Comparison of ENCODE assay signal across 8 cellular contexts in genomic region chr1:6613361-6614018, GRCh38.
DNase-seq lines count a peak whose midpoint lies in the region; ATAC-seq and TF ChIP-seq lines count a peak whose summit lies in the region.

Gene PHF13 (plus strand): TSS chr1:6613731. CDS start chr1:6614067, 336 bp downstream.

- DNase-seq in AG10803 (ENCODE audit: low read depth): peak; percentile 99
- peak; percentile 99 to 100 for DNase-seq in NCI-H446 (lab: John Stamatoyannopoulos, UW)
- peak; percentile 99 for DNase-seq in activated CD4-positive, CD25-positive, alpha-beta regulatory T cell treated with anti-CD3 and anti-CD28 coated beads, Interleukin-2, amount 50 U/mL, for 16 hours (ENCODE audit: low read depth, low spot score)
- DNase-seq in central memory CD4-positive, alpha-beta T cell: peak; percentile 99
- DNase-seq in iris pigment epithelial cell (ENCODE audit: low read depth): peak; percentile 99
- peak; percentile 99 to 100 for DNase-seq in stimulated activated CD4-positive, alpha-beta T cell treated with anti-CD3 and anti-CD28 coated beads, Interleukin-12 subunit alpha, Interleukin-12 subunit beta, amount 100 ng/mL, for 24 hours (ENCODE audit: low read depth in 2 of 2)

- peak within 1 kb of the TSS; percentile 90 for H3K4me3 ChIP-seq in AG10803 (ENCODE audit: low read length)

- no peak for TF ChIP-seq CTCF in AG10803 (conservative IDR thresholded peaks at IDR 0.05; ENCODE audit: low read length)

- ATAC-seq in GM19043 (IDR thresholded peaks at IDR 0.05; ENCODE audit: low read depth, unreplicated experiment) (peak; percentile 97), HG03354 (IDR thresholded peaks at IDR 0.05; ENCODE audit: poor library complexity, severe bottlenecking, unreplicated experiment) (peak; percentile 92)

Comparison
In these comparisons a context has a peak if more than half of its experiments do, and no peak if none do; other contexts are left out.
1. Peak in every context shown above with its lines: DNase-seq, ATAC-seq and H3K4me3 ChIP-seq.